Comparison of ENCODE assay signal across 25 cellular contexts in the genomic region with DNA sequence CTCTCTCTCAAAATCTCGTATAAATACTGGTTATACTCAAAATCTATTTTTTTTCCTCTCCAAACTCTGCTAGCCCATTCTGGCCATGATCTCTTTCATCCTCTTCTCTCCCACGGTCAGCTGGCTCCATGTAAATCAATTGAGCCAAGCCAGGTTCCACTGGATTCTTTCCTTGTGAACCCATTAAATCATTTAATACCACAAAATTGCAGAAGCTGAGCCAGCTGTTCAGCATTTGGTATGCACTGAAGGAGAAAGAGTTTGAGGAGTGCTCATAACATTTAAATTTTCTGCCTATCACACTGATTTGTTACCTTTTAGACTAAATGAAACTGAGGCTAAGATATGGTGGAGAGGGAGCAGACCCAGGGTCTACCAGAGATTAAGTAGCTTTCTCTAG. TPM values are rescaled to one million over a fixed set of nuclear protein-coding genes. Genes with fewer than 3 reads are reported as not detected.
DNase-seq lines count a peak whose midpoint lies in the region; TF ChIP-seq lines count a peak whose summit lies in the region.
"Had no signal": no experiment of that assay in that cellular context is flagged by ENCODE, and none has a peak within 500 bp of the region (broad histone marks: within the 10 kb centered on the region; RNA-seq: fewer than 3 reads in every experiment).

No MANE protein-coding gene starts in this region.

- H3K9me3 ChIP-seq in adipocyte (ENCODE audit: control insufficient read depth, low read length) (no peaks in the 10 kb centered on the region), smooth muscle cell (replicated peaks; ENCODE audit: low read depth) (no peaks in the 10 kb centered on the region)
- no peaks in the 10 kb centered on the region for H3K9me3 ChIP-seq in CD4-positive, alpha-beta memory T cell (ENCODE audit: control insufficient read depth in 1 of 2, low read length in 2 of 2)

- H3K9ac ChIP-seq in adipocyte (ENCODE audit: low read length) (no peak overlapping the region), smooth muscle cell (ENCODE audit: low read depth) (peak overlapping the region; percentile 49)

- peaks cover 12% of the 10 kb centered on the region for H3F3A ChIP-seq in smooth muscle cell (ENCODE audit: low read depth)

- H3K27me3 ChIP-seq in adipocyte (replicated peaks; ENCODE audit: control insufficient read depth, insufficient read depth, low read length) (no peaks in the 10 kb centered on the region), smooth muscle cell (ENCODE audit: low read depth) (no peaks in the 10 kb centered on the region)
- H3K27me3 ChIP-seq in CD4-positive, alpha-beta memory T cell (ENCODE audit: insufficient read depth, low read length) = no peaks in the 10 kb centered on the region

- WGBS in smooth muscle cell (ENCODE audit: low lambda C conversion rate) = 56% methylated on average over 2 of the region's 2 CpGs

- H4K20me1 ChIP-seq in smooth muscle cell (ENCODE audit: low read depth) = no peaks in the 10 kb centered on the region

- no peaks in the 10 kb centered on the region for H3K9me3 Mint-ChIP-seq in HFFc6
- H3K9me3 Mint-ChIP-seq in CD4-positive, alpha-beta memory T cell = no peaks in the 10 kb centered on the region
- H3K9me3 Mint-ChIP-seq: activated T-helper 1 cell treated with anti-CD3 and anti-CD28 coated beads, Interleukin-12 subunit alpha, Interleukin-12 subunit beta, Interleukin-2, Interleukin-4 antibody, amounts not matched to agents 30 ng/mL and 10 ng/mL and 1 ng/mL, durations not matched to agents 14 hours and 24 hours and 36 hours; dendritic cell treated with granulocyte-macrophage colony-stimulating factor and Interleukin-4, amounts not matched to agents 40 ng/mL and 50 ng/mL, for 4 days; memory B cell; nephron progenitor cell; stimulated activated naive CD8-positive, alpha-beta T cell treated with anti-CD3 and anti-CD28 coated beads, Interleukin-15, Interleukin-2, amounts not matched to agents 100 ng/mL and 50 ng/mL, for 24 hours; type B pancreatic cell had no signal

- H3K36me3 ChIP-seq in adipocyte (ENCODE audit: control insufficient read depth, insufficient read depth, low read length, severe bottlenecking) (no peaks in the 10 kb centered on the region), smooth muscle cell (ENCODE audit: low read depth) (no peaks in the 10 kb centered on the region)
- no peaks in the 10 kb centered on the region for H3K36me3 ChIP-seq in CD4-positive, alpha-beta memory T cell (ENCODE audit: insufficient read depth, low read length)

- H3K36me3 Mint-ChIP-seq in HFFc6 (ENCODE audit: low read depth) = no peaks in the 10 kb centered on the region
- no peaks in the 10 kb centered on the region for H3K36me3 Mint-ChIP-seq in CD4-positive, alpha-beta memory T cell
- H3K36me3 Mint-ChIP-seq: type B pancreatic cell had no signal

- no peak overlapping the region for H3K4me3 Mint-ChIP-seq in HFFc6
- no peak overlapping the region for H3K4me3 Mint-ChIP-seq in CD4-positive, alpha-beta memory T cell
- H3K4me3 Mint-ChIP-seq: activated T-helper 1 cell treated with anti-CD3 and anti-CD28 coated beads, Interleukin-12 subunit alpha, Interleukin-12 subunit beta, Interleukin-2, Interleukin-4 antibody, amounts not matched to agents 30 ng/mL and 10 ng/mL and 1 ng/mL, durations not matched to agents 14 hours and 24 hours and 36 hours; B cell; dendritic cell treated with granulocyte-macrophage colony-stimulating factor and Interleukin-4, amounts not matched to agents 40 ng/mL and 50 ng/mL, for 4 days; memory B cell; nephron progenitor cell; stimulated activated naive CD8-positive, alpha-beta T cell treated with anti-CD3 and anti-CD28 coated beads, Interleukin-15, Interleukin-2, amounts not matched to agents 100 ng/mL and 50 ng/mL, for 24 hours; type B pancreatic cell had no signal

- H3K4me3 ChIP-seq in adipocyte (ENCODE audit: low read length) = no peak overlapping the region
- no peak overlapping the region for H3K4me3 ChIP-seq in smooth muscle cell
- no peak overlapping the region for H3K4me3 ChIP-seq in CD4-positive, alpha-beta memory T cell (ENCODE audit: low read length in 2 of 2)
- H3K4me3 ChIP-seq: skin epidermis had no signal

- TF ChIP-seq CTCF in HFFc6 (IDR thresholded peaks at IDR 0.05) (no peak), smooth muscle cell (IDR thresholded peaks at IDR 0.05; ENCODE audit: borderline replicate concordance, insufficient read depth, poor library complexity, severe bottlenecking) (no peak)

- intact Hi-C loops in CD4-positive, alpha-beta memory T cell (cut with micrococcal nuclease) = no loop called here

- peak overlapping the region; percentile 50 for H3K4me2 ChIP-seq in smooth muscle cell

- peaks cover 8% of the 10 kb centered on the region for H3K27me3 Mint-ChIP-seq in HFFc6 (ENCODE audit: insufficient read depth)
- peaks cover 0 to 7% of the 10 kb centered on the region in 2 donors for H3K27me3 Mint-ChIP-seq in CD4-positive, alpha-beta memory T cell
- H3K27me3 Mint-ChIP-seq: dendritic cell treated with granulocyte-macrophage colony-stimulating factor and Interleukin-4, amounts not matched to agents 40 ng/mL and 50 ng/mL, for 4 days; stimulated activated naive CD8-positive, alpha-beta T cell treated with anti-CD3 and anti-CD28 coated beads, Interleukin-15, Interleukin-2, amounts not matched to agents 100 ng/mL and 50 ng/mL, for 24 hours had no signal

- H3K4me1 ChIP-seq in adipocyte (ENCODE audit: control insufficient read depth, insufficient read depth, low read length) (peaks cover 5% of the 10 kb centered on the region), smooth muscle cell (ENCODE audit: low read depth) (peaks cover 12% of the 10 kb centered on the region)
- H3K4me1 ChIP-seq in CD4-positive, alpha-beta memory T cell (ENCODE audit: insufficient read depth, low read length) = no peaks in the 10 kb centered on the region

- POLR2A ChIA-PET in CD4-positive, alpha-beta memory T cell (lab: Charles Lee; ENCODE audit: partially characterized antibody) = no interaction called here

- H3K27ac Mint-ChIP-seq in HFFc6 = no peak overlapping the region
- H3K27ac Mint-ChIP-seq in CD4-positive, alpha-beta memory T cell = no peak overlapping the region
- H3K27ac Mint-ChIP-seq: B cell; dendritic cell treated with granulocyte-macrophage colony-stimulating factor and Interleukin-4, amounts not matched to agents 40 ng/mL and 50 ng/mL, for 4 days; memory B cell; nephron progenitor cell; stimulated activated naive CD8-positive, alpha-beta T cell treated with anti-CD3 and anti-CD28 coated beads, Interleukin-15, Interleukin-2, amounts not matched to agents 100 ng/mL and 50 ng/mL, for 24 hours; type B pancreatic cell had no signal

- H3K4me1 Mint-ChIP-seq in HFFc6 (ENCODE audit: low read depth) = peaks cover 54% of the 10 kb centered on the region
- H3K4me1 Mint-ChIP-seq in CD4-positive, alpha-beta memory T cell = no peaks in the 10 kb centered on the region
- H3K4me1 Mint-ChIP-seq: nephron progenitor cell had no signal

- no peaks in the 10 kb centered on the region for H3K79me2 ChIP-seq in smooth muscle cell (ENCODE audit: low read depth)

- peak overlapping the region; percentile 77 for H3K27ac ChIP-seq in smooth muscle cell (ENCODE audit: low read depth)
- no peak overlapping the region for H3K27ac ChIP-seq in CD4-positive, alpha-beta memory T cell (ENCODE audit: low read depth, low read length)
- H3K27ac ChIP-seq: skin epidermis had no signal

- CTCF ChIA-PET in CD4-positive, alpha-beta memory T cell (lab: Charles Lee; ENCODE audit: partially characterized antibody) = interaction anchor here (18.6 kb wide), 1 partner anchor 153 kb away, joined by 842 read pairs; no protein-coding TSS in a partner anchor

- peak; percentile 12 for DNase-seq in HFFc6
- DNase-seq in adipocyte (ENCODE audit: low read depth) = peak; percentile 24
- peak; percentile 32 for DNase-seq in glomerular visceral epithelial cell (ENCODE audit: extremely low spot score)
- no peak for DNase-seq in smooth muscle cell (lab: John Stamatoyannopoulos, UW; ENCODE audit: unreplicated experiment)
- DNase-seq in medulla oblongata (ENCODE audit: extremely low spot score) = no peak
- DNase-seq in CD4-positive, alpha-beta memory T cell = no peak
- no peak for DNase-seq in NCI-H2227 treated with DMSO at 0.1 percent for 48 hours (lab: John Stamatoyannopoulos, UW)
- no peak for DNase-seq in NCI-H82 (lab: John Stamatoyannopoulos, UW)
- DNase-seq: activated naive CD8-positive, alpha-beta T cell treated with anti-CD3 and anti-CD28 coated beads, Interleukin-2, amount 10 ng/mL, durations not matched to agents 7 days and 5 days; COR-L47; Karpas-422; NCI-H1092 treated with DMSO at 0.1 percent for 48 hours; NCI-H2029 treated with DMSO at 0.1 percent for 48 hours; NCI-H510A treated with DMSO at 0.1 percent for 48 hours; nephron progenitor cell; posterior cingulate gyrus; stimulated activated CD4-positive, alpha-beta T cell treated with anti-CD3 and anti-CD28 coated beads, Interleukin-2, amount 100 ng/mL, for 48 hours; T1000 had no signal

- no peak overlapping the region for H2AFZ ChIP-seq in smooth muscle cell (ENCODE audit: low read depth)

RNA-seq across cellular contexts. Expression of gene TADA1, which starts 29.1 kb away (rescaled TPM):
- 1 to 10 TPM; 6.5 to 8.1 (median 7.0) TPM for total RNA-seq in HFFc6 (2021; fragmentation: NEBNext Ultra II Directional; extraction: Animal tissue kit (Norgen Biotek cat#: 25700))
- total RNA-seq in smooth muscle cell = 16.3 and 20.8 TPM in 2 replicates
- 9.1 and 12.2 TPM in 2 replicates for polyA plus RNA-seq in smooth muscle cell
- total RNA-seq in CD4-positive, alpha-beta memory T cell = 10 to 100 TPM; 15.3 to 16.0 TPM
- polyA plus RNA-seq in CD4-positive, alpha-beta memory T cell = 10 to 100 TPM; 18.0 to 23.6 TPM

Comparison
In these comparisons a context has a peak if more than half of its experiments do, and no peak if none do; other contexts are left out.
1. DNase-seq: peak in HFFc6 (single experiment), adipocyte (single experiment) and glomerular visceral epithelial cell (single experiment); none in smooth muscle cell (single experiment), medulla oblongata (single experiment), CD4-positive, alpha-beta memory T cell (0 of 5), NCI-H2227 treated with DMSO at 0.1 percent for 48 hours (single experiment) and NCI-H82 (single experiment).